Comparison of ENCODE assay signal across 1 cellular context in genomic region chr5:115545065-115545882, GRCh38.
TF ChIP-seq lines count a peak whose summit lies in the region.

No MANE protein-coding gene starts in this region.

TF ChIP-seq in HEK293, 187 proteins besides CTCF, POLR2A, EP300 and RAD21 (continued from another document and continues in another):
- peak; percentile 4; the same call in 1 of the 2 replicates for TF ChIP-seq GLIS2 (tag by site-specific recombination; IDR thresholded peaks at IDR 0.05)
- TF ChIP-seq ZNF239 (tag by site-specific recombination; IDR thresholded peaks at IDR 0.05) = no peak
- no peak for TF ChIP-seq TCF7L2 (IDR thresholded peaks at IDR 0.05; ENCODE audit: borderline replicate concordance, low read depth, low read length)
- TF ChIP-seq ZNF24 (tag by site-specific recombination; IDR thresholded peaks at IDR 0.05) = peak; percentile 66
- 0 out of 2 replicates have a peak, but pooled peaks have one; percentile 16 for TF ChIP-seq ZNF404 (tag by site-specific recombination; IDR thresholded peaks at IDR 0.05)
- TF ChIP-seq ZNF677 (tag by site-specific recombination; IDR thresholded peaks at IDR 0.05) = no peak
- peak; percentile 90 for TF ChIP-seq ZNF518A (tag by site-specific recombination; conservative IDR thresholded peaks at IDR 0.05; ENCODE audit: low read depth)
- no peak for TF ChIP-seq ZBTB48 (tag by site-specific recombination; IDR thresholded peaks at IDR 0.05)
- no peak for TF ChIP-seq ZNF777 (tag by site-specific recombination; IDR thresholded peaks at IDR 0.05; ENCODE audit: borderline replicate concordance)
- peak; percentile 97 for TF ChIP-seq ZNF280D (tag by site-specific recombination; IDR thresholded peaks at IDR 0.05)
- TF ChIP-seq ZNF354C (tag by site-specific recombination; IDR thresholded peaks at IDR 0.05; ENCODE audit: borderline replicate concordance, low read depth) = 0 out of 2 replicates have a peak, but pooled peaks have one; percentile 68
- TF ChIP-seq PRDM2 (tag by site-specific recombination; IDR thresholded peaks at IDR 0.05; ENCODE audit: borderline replicate concordance) = no peak
- no peak for TF ChIP-seq YY2 (tag by site-specific recombination; IDR thresholded peaks at IDR 0.05)
- no peak for TF ChIP-seq ZBTB26 (tag by site-specific recombination; optimal IDR thresholded peaks at IDR 0.05)
- TF ChIP-seq ZNF639 (tag by site-specific recombination; IDR thresholded peaks at IDR 0.05) = peak; percentile 39; the same call in 1 of the 2 replicates
- TF ChIP-seq ZNF133 (tag by site-specific recombination; IDR thresholded peaks at IDR 0.05) = 0 out of 2 replicates have a peak, but pooled peaks have one; percentile 25
- TF ChIP-seq ZNF692 (tag by site-specific recombination; IDR thresholded peaks at IDR 0.05) = 0 out of 2 replicates have a peak, but pooled peaks have one; percentile 3
- no peak for TF ChIP-seq ZBTB20 (tag by site-specific recombination; IDR thresholded peaks at IDR 0.05)
- TF ChIP-seq ZNF121 (tag by site-specific recombination; IDR thresholded peaks at IDR 0.05) = no peak
- peak; percentile 85 for TF ChIP-seq GFI1B (tag by site-specific recombination; IDR thresholded peaks at IDR 0.05)
- TF ChIP-seq ZNF18 (tag by site-specific recombination; IDR thresholded peaks at IDR 0.05) = no peak
- no peak for TF ChIP-seq ZNF488 (tag by site-specific recombination; IDR thresholded peaks at IDR 0.05)
- TF ChIP-seq ZFP69B (tag by site-specific recombination; IDR thresholded peaks at IDR 0.05) = peak; percentile 63
- no peak for TF ChIP-seq ZNF449 (tag by site-specific recombination; IDR thresholded peaks at IDR 0.05)
- no peak for TF ChIP-seq ZNF366 (tag by site-specific recombination; conservative IDR thresholded peaks at IDR 0.05)
- peak; percentile 69; the same call in 1 of the 2 replicates for TF ChIP-seq ZNF324 (tag by site-specific recombination; IDR thresholded peaks at IDR 0.05)
- no peak for TF ChIP-seq ZNF423 (tag by site-specific recombination; IDR thresholded peaks at IDR 0.05)
- TF ChIP-seq GLIS1 (tag by site-specific recombination; IDR thresholded peaks at IDR 0.05) = 0 out of 2 replicates have a peak, but pooled peaks have one; percentile 5
